1 cellular context compared by ENCODE assay signal in genomic region chr3:113898892-113899291, GRCh38.
TF ChIP-seq lines count a peak whose summit lies in the region.

No MANE protein-coding gene starts in this region.

TF ChIP-seq in GM23338, 12 proteins besides CTCF, POLR2A, EP300 and RAD21 (continued from another document):
- no peak for TF ChIP-seq REST (IDR thresholded peaks at IDR 0.05; ENCODE audit: unreplicated experiment)
- no peak for TF ChIP-seq ZNF331 (CRISPR knock-in tag; IDR thresholded peaks at IDR 0.05; ENCODE audit: low read depth)
- TF ChIP-seq POLR2AphosphoS5 (IDR thresholded peaks at IDR 0.05; ENCODE audit: low read depth): no peak
- no peak for TF ChIP-seq ZNF462 (CRISPR knock-in tag; IDR thresholded peaks at IDR 0.05)
- TF ChIP-seq EZH2phosphoT487 (IDR thresholded peaks at IDR 0.05; ENCODE audit: unreplicated experiment): no peak
- TF ChIP-seq NANOG (IDR thresholded peaks at IDR 0.05; ENCODE audit: borderline replicate concordance): no peak
TF ChIP-seq in GM23338: peak in this region for 0.
